Comparison of ENCODE assay signal across 17 cellular contexts in the genomic region with DNA sequence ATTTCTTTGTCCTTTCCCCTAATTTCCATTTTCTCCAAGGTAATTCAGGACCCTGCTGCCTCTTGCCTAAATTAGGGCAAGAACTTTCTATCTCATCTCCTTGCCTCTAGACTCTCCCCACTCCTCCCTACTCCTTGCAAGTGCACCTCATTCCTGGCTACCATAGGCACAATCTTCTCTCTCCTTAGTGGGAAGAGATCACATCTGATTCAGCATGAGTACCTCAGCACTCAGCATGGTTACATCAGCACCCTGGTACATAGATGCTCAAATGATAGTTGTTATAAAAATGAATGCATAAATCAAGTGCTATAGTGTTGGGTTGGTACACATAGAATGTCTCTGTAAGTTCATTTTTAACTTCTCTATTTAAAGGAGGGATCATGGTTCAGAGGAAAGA.
"Had no signal": no experiment of that assay in that cellular context is flagged by ENCODE, and none has a peak within 500 bp of the region (broad histone marks: within the 10 kb centered on the region; RNA-seq: fewer than 3 reads in every experiment).

No MANE protein-coding gene starts in this region.

- H3K4me2 ChIP-seq: smooth muscle cell had no signal

- H3K36me3 ChIP-seq: heart left ventricle, pancreas, upper lobe of left lung, uterus had no signal

- H3K27ac ChIP-seq: heart left ventricle, pancreas, upper lobe of left lung, uterus had no signal

- H3K27me3 ChIP-seq: heart left ventricle, pancreas, upper lobe of left lung, uterus had no signal

- H3K4me1 ChIP-seq: pancreas, uterus had no signal

- ATAC-seq: heart left ventricle; left colon; left ventricle myocardium superior; naive thymus-derived CD4-positive, alpha-beta T cell; right cardiac atrium had no signal

- H3K4me3 ChIP-seq: coronary artery, heart left ventricle, pancreas, smooth muscle cell, upper lobe of left lung, uterus had no signal

- H3K9me3 ChIP-seq: pancreas, upper lobe of left lung, uterus had no signal

- DNase-seq: effector CD4-positive, alpha-beta T cell; endodermal cell; erythroblast; foreskin melanocyte; heart left ventricle; hippocampal formation; left colon; left ventricle myocardium superior; naive thymus-derived CD4-positive, alpha-beta T cell; pancreas; right cardiac atrium; stimulated activated CD4-positive, alpha-beta T cell treated with anti-CD3 and anti-CD28 coated beads, Interleukin-2, amount 100 ng/mL, for 48 hours; stimulated activated naive CD4-positive, alpha-beta T cell treated with Interleukin-2 at 50 U/mL for 16 hours; upper lobe of left lung; uterus had no signal
